Comparison of ENCODE assay signal across 8 cellular contexts in genomic region chr15:69074843-69075224, GRCh38.
DNase-seq lines count a peak whose midpoint lies in the region; ATAC-seq and TF ChIP-seq lines count a peak whose summit lies in the region.

No MANE protein-coding gene starts in this region.

- H2BK15ac ChIP-seq in mesenchymal stem cell (ENCODE audit: low read depth, poor library complexity, severe bottlenecking): no peak overlapping the region

- no peak for ATAC-seq in HG03108 (IDR thresholded peaks at IDR 0.05; ENCODE audit: unreplicated experiment)
- no peak for ATAC-seq in HG02870 (IDR thresholded peaks at IDR 0.05; ENCODE audit: unreplicated experiment)

- POLR2A ChIA-PET in AG04449 (lab: Yijun Ruan, JAX): no interaction called here

- H3K9me3 ChIP-seq in mesenchymal stem cell (ENCODE audit: control insufficient read depth, low read length): no peaks in the 10 kb centered on the region

- H3K4ac ChIP-seq in mesenchymal stem cell (ENCODE audit: low read depth in 1 of 2, low read length in 2 of 2): no peak overlapping the region

- no peak overlapping the region for H2BK120ac ChIP-seq in mesenchymal stem cell (ENCODE audit: low read depth, low read length)

- DNase-seq in AG04449 (ENCODE audit: low read depth, low spot score) (no peak), NCI-H1105 (lab: John Stamatoyannopoulos, UW) (peak; percentile 9), cerebellum (ENCODE audit: low spot score) (peak; percentile 81), mesenchymal stem cell (peak; percentile 26), NCI-H748 treated with DMSO at 0.1 percent for 48 hours (lab: John Stamatoyannopoulos, UW) (no peak), KG1 (lab: John Stamatoyannopoulos, UW) (no peak)

- no peak overlapping the region for H4K91ac ChIP-seq in mesenchymal stem cell (ENCODE audit: low read length)

- no peak overlapping the region for H3K23ac ChIP-seq in mesenchymal stem cell (ENCODE audit: low read length in 2 of 2)

- TF ChIP-seq CTCF in AG04449 (IDR thresholded peaks at IDR 0.05; ENCODE audit: insufficient read depth, low read length, missing control alignments): no peak

- H3K4me2 ChIP-seq in mesenchymal stem cell (ENCODE audit: low read length, poor library complexity, severe bottlenecking): peak overlapping the region; percentile 81

- H3K9ac ChIP-seq in mesenchymal stem cell (ENCODE audit: low read length): peak overlapping the region; percentile 81

- H3K36me3 ChIP-seq in mesenchymal stem cell (ENCODE audit: control insufficient read depth in 1 of 2, insufficient read depth in 2 of 2, low read depth in 1 of 2, low read length in 2 of 2): no peaks in the 10 kb centered on the region

- CTCF ChIA-PET in AG04449 (lab: Yijun Ruan, JAX): interaction anchor here (0.7 to 2.1 kb wide), 6 partner anchors 16 to 319 kb away, joined by 3 to 7 read pairs (median 4); no protein-coding TSS in a partner anchor

- H3K4me3 ChIP-seq in AG04449 (ENCODE audit: low read depth, low read length): peak overlapping the region; percentile 76
- H3K4me3 ChIP-seq in mesenchymal stem cell (ENCODE audit: insufficient read depth in 1 of 2, low read depth in 1 of 2, low read length in 2 of 2): peak overlapping the region in 1 of 2 experiments; percentile 90

- no peak overlapping the region for H2AK5ac ChIP-seq in mesenchymal stem cell (ENCODE audit: low read length, severe bottlenecking)

- H3K27me3 ChIP-seq in mesenchymal stem cell (ENCODE audit: control insufficient read depth in 1 of 2, insufficient read depth in 1 of 2, low read length in 2 of 2): peaks cover 3 to 9% of the 10 kb centered on the region in 2 experiments

- no peak overlapping the region for H2AFZ ChIP-seq in mesenchymal stem cell (ENCODE audit: low read depth, low read length)

- no peak overlapping the region for H3K27ac ChIP-seq in mesenchymal stem cell (ENCODE audit: low read length, poor library complexity, severe bottlenecking)

- H3K14ac ChIP-seq in mesenchymal stem cell (ENCODE audit: low read length in 2 of 2): no peak overlapping the region

- no peaks in the 10 kb centered on the region for H3K79me1 ChIP-seq in mesenchymal stem cell (replicated peaks; ENCODE audit: low read length, poor library complexity, severe bottlenecking)

- no peak overlapping the region for H4K8ac ChIP-seq in mesenchymal stem cell (ENCODE audit: low read length)

- H3K4me1 ChIP-seq in mesenchymal stem cell (ENCODE audit: control insufficient read depth, insufficient read depth, low read depth, low read length): peaks cover 3% of the 10 kb centered on the region

- H2BK12ac ChIP-seq in mesenchymal stem cell (ENCODE audit: low read length in 2 of 2): no peak overlapping the region

- H3K18ac ChIP-seq in mesenchymal stem cell (ENCODE audit: low read depth in 1 of 2, low read length in 2 of 2): no peak overlapping the region

- 30% methylated on average over 6 of the region's 6 CpGs for WGBS in mesenchymal stem cell

- no peak overlapping the region for H2BK5ac ChIP-seq in mesenchymal stem cell (ENCODE audit: low read depth, low read length, poor library complexity, severe bottlenecking)

Comparison
In these comparisons a context has a peak if more than half of its experiments do, and no peak if none do; other contexts are left out.
1. DNase-seq: peak in NCI-H1105 (single experiment), cerebellum (single experiment) and mesenchymal stem cell (single experiment); none in AG04449 (single experiment), NCI-H748 treated with DMSO at 0.1 percent for 48 hours (single experiment) and KG1 (single experiment).